1 cellular context compared by ENCODE assay signal in genomic region chr16:67190041-67190440, GRCh38.
TF ChIP-seq lines count a peak whose summit lies in the region.

EXOC3L1 (minus strand) TSS chr16:67190136; CDS start chr16:67189676, 460 bp downstream.

TF ChIP-seq in WTC11, 78 proteins besides CTCF, POLR2A, EP300 and RAD21 (continued from another document):
- TF ChIP-seq ERG (CRISPR knock-in tag; IDR thresholded peaks at IDR 0.05) (no peak), ZNF416 (CRISPR knock-in tag; IDR thresholded peaks at IDR 0.05) (no peak)
